In genomic region chr21:38984568-38984967, GRCh38 we compare ENCODE assay signal across 12 cellular contexts.
DNase-seq lines count a peak whose midpoint lies in the region; TF ChIP-seq lines count a peak whose summit lies in the region.
"Had no signal": no experiment of that assay in that cellular context is flagged by ENCODE, and none has a peak within 500 bp of the region (broad histone marks: within the 10 kb centered on the region; RNA-seq: fewer than 3 reads in every experiment).

No MANE protein-coding gene starts in this region.

- H3K27ac Mint-ChIP-seq in MCF 10A (ENCODE audit: low read depth, unreplicated experiment): peak overlapping the region; percentile 54
- H3K27ac Mint-ChIP-seq: immature natural killer cell had no signal

- no peak overlapping the region for H3K4me3 Mint-ChIP-seq in MCF 10A (ENCODE audit: unreplicated experiment)
- H3K4me3 Mint-ChIP-seq: immature natural killer cell had no signal

- no peaks in the 10 kb centered on the region for H3K36me3 ChIP-seq in ovary

- H3K4me1 Mint-ChIP-seq in MCF 10A (ENCODE audit: insufficient read depth, unreplicated experiment): peaks cover 33% of the 10 kb centered on the region

- no TSS peak for BruUV-seq in MCF 10A (replicated peaks; lab: Mats Ljungman, UMichigan)

- no peaks in the 10 kb centered on the region for H3K27me3 ChIP-seq in HL-60 (ENCODE audit: insufficient read depth, poor library complexity, severe bottlenecking)
- no peaks in the 10 kb centered on the region for H3K27me3 ChIP-seq in ovary
- peaks cover 0 to 29% (median 0%) of the 10 kb centered on the region in 45 donors for H3K27me3 ChIP-seq in dorsolateral prefrontal cortex

- CTCF ChIA-PET in MCF 10A (lab: Yijun Ruan, JAX): no interaction called here

- no peaks in the 10 kb centered on the region for H3K9me3 ChIP-seq in ovary

- TF ChIP-seq POLR2A in ovary (IDR thresholded peaks at IDR 0.05): no peak

- peaks cover 10% of the 10 kb centered on the region for H3K4me1 ChIP-seq in ovary (ENCODE audit: insufficient read depth)

- H3K27me3 Mint-ChIP-seq in MCF 10A (ENCODE audit: insufficient read depth, unreplicated experiment): no peaks in the 10 kb centered on the region

- TF ChIP-seq EP300 in ovary (IDR thresholded peaks at IDR 0.05): no peak

- DNase-seq in AG09319 (ENCODE audit: extremely low read depth, low read depth): peak; percentile 41
- DNase-seq in HL-60 (ENCODE audit: low read depth in 1 of 2, low spot score in 1 of 2): no peak
- no peak for DNase-seq in MCF 10A (ENCODE audit: unreplicated experiment)
- DNase-seq in ovary: no peak
- no peak for DNase-seq in dorsolateral prefrontal cortex
- DNase-seq in anterior cingulate cortex (lab: John Stamatoyannopoulos, UW): no peak
- DNase-seq in stimulated activated naive CD4-positive, alpha-beta T cell (lab: John Stamatoyannopoulos, UW): no peak
- DNase-seq in NCI-H748 (lab: John Stamatoyannopoulos, UW; ENCODE audit: unreplicated experiment): no peak
- DNase-seq: Calu3, immature natural killer cell, NCI-H446 treated with DMSO at 0.1 percent for 48 hours had no signal

- H3K4me3 ChIP-seq in HL-60 (replicated peaks; ENCODE audit: insufficient read depth, low read length) (no peak overlapping the region), ovary (no peak overlapping the region), dorsolateral prefrontal cortex (no peak overlapping the region)
- H3K4me3 ChIP-seq: K562 had no signal

- peaks cover 6% of the 10 kb centered on the region for H3K36me3 Mint-ChIP-seq in MCF 10A (ENCODE audit: insufficient read depth, unreplicated experiment)
- H3K36me3 Mint-ChIP-seq: immature natural killer cell had no signal

- WGBS in ovary, 3 donors: 32 to 60% (median 53%) methylated on average over 4 of the region's 4 CpGs

- H3K9me3 Mint-ChIP-seq in MCF 10A (ENCODE audit: unreplicated experiment): no peaks in the 10 kb centered on the region

- peak overlapping the region; percentile 90 for H3K27ac ChIP-seq in HL-60 (replicated peaks)
- peak overlapping the region; percentile 47 to 56 for H3K27ac ChIP-seq in ovary
- peak overlapping the region in 2 of 59 donors; percentile 42 to 53 for H3K27ac ChIP-seq in dorsolateral prefrontal cortex

- POLR2A ChIA-PET in MCF 10A (lab: Yijun Ruan, JAX): interaction anchor here (0.5 to 2.1 kb wide), 8 partner anchors 10 to 171 kb away, joined by 3 to 12 read pairs (median 4); no protein-coding TSS in a partner anchor

- intact Hi-C loops in MCF 10A (cut with micrococcal nuclease) (no loop called here), ovary (cut with DNase I) (no loop called here), dorsolateral prefrontal cortex (cut with DNase I) (no loop called here)

- TF ChIP-seq CTCF in AG09319 (IDR thresholded peaks at IDR 0.05; ENCODE audit: low read depth, low read length) (no peak), HL-60 (IDR thresholded peaks at IDR 0.05; ENCODE audit: insufficient read depth, low read length) (no peak), MCF 10A (IDR thresholded peaks at IDR 0.05; ENCODE audit: unreplicated experiment) (no peak), ovary (IDR thresholded peaks at IDR 0.05) (no peak), dorsolateral prefrontal cortex (IDR thresholded peaks at IDR 0.05 in 54 of 56, conservative IDR thresholded peaks at IDR 0.05 in 2 of 56; ENCODE audit: low read depth in 1 of 56, partially characterized antibody in 56 of 56) (no peak)
